Comparison of ENCODE assay signal across 10 cellular contexts in the genomic region with DNA sequence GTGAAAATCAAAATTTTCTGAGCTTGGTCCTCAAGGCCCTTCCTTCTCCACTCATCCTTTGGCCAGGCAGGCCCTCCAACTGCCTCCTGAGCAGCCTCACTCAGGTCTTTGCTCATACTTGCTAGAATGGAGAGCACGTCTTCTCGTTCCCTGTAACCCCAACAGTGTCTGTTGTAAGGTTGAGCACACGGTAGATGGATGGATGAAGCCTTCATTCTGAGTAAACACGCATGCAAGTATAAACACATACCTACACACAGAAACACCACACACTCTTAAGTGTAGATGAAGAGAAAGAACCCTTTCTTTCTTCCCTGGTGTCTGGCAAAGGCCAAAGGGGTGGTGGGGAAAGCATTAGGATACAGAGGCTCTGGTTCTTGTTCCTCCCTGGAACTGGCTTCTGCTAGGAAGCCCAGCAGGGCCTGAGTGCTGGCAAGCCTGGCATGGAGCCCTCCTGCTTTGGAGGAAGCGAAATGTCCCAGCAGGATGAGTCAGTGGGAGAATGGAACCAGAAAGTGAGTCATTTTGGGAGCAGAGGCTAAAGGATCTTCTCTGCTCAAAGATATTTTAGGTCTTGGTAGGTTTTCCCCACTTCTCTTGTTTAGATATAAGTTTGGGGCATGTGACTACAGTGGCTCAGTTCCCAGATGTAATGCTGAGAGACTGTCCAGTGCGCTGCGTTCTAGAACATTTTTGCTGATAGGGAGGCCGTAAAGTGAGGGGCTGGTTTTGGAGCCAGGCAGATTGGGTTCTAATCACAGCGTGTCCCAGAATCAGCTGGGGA.
DNase-seq lines count a peak whose midpoint lies in the region; ATAC-seq and TF ChIP-seq lines count a peak whose summit lies in the region.
"Had no signal": no experiment of that assay in that cellular context is flagged by ENCODE, and none has a peak within 500 bp of the region (broad histone marks: within the 10 kb centered on the region; RNA-seq: fewer than 3 reads in every experiment).

No MANE protein-coding gene starts in this region.

- H4K20me1 ChIP-seq in hepatocyte (ENCODE audit: insufficient read depth, poor library complexity, severe bottlenecking) (no peaks in the 10 kb centered on the region), neural progenitor cell (ENCODE audit: low read depth) (no peaks in the 10 kb centered on the region)

- H3K27me3 ChIP-seq in hepatocyte (no peaks in the 10 kb centered on the region), neural progenitor cell (no peaks in the 10 kb centered on the region)

- ATAC-seq in HG02870 (IDR thresholded peaks at IDR 0.05; ENCODE audit: unreplicated experiment) (no peak), GM21390 (IDR thresholded peaks at IDR 0.05; ENCODE audit: unreplicated experiment) (no peak)

- 82% methylated on average over 9 of the region's 9 CpGs for WGBS in hepatocyte (ENCODE audit: low lambda C conversion rate, missing lambda C conversion rate)

- no peak overlapping the region for H2AFZ ChIP-seq in hepatocyte
- H2AFZ ChIP-seq in neural progenitor cell (replicated peaks): no peak overlapping the region

- H3K36me3 Mint-ChIP-seq in neural progenitor cell: no peaks in the 10 kb centered on the region
- H3K36me3 Mint-ChIP-seq: immature natural killer cell had no signal

- peak overlapping the region; percentile 63 for H3K27ac ChIP-seq in hepatocyte
- peak overlapping the region in 18 of 21 experiments; percentile 8 to 79 (median 42) for H3K27ac ChIP-seq in skin epidermis
- H3K27ac ChIP-seq in neural progenitor cell: no peak overlapping the region

- H3K4me1 ChIP-seq in hepatocyte (ENCODE audit: insufficient read depth) (peaks cover 5% of the 10 kb centered on the region), neural progenitor cell (peaks cover 5% of the 10 kb centered on the region)

- H3K27ac Mint-ChIP-seq in neural progenitor cell: no peak overlapping the region
- H3K27ac Mint-ChIP-seq: immature natural killer cell had no signal

- no peaks in the 10 kb centered on the region for H3F3A ChIP-seq in neural progenitor cell (ENCODE audit: low read depth)

- no peak for TF ChIP-seq CTCF in astrocyte of the spinal cord (IDR thresholded peaks at IDR 0.05; ENCODE audit: low read depth, low read length)
- TF ChIP-seq CTCF in hepatocyte (IDR thresholded peaks at IDR 0.05; ENCODE audit: poor library complexity): no peak
- no peak for TF ChIP-seq CTCF in neural progenitor cell (IDR thresholded peaks at IDR 0.05)

- peaks cover 15% of the 10 kb centered on the region for H3K4me1 Mint-ChIP-seq in neural progenitor cell
- H3K4me1 Mint-ChIP-seq: immature natural killer cell had no signal

- H3K4me3 ChIP-seq in astrocyte of the spinal cord (ENCODE audit: low read depth, low read length) (no peak overlapping the region), hepatocyte (no peak overlapping the region), skin epidermis (no peak overlapping the region), neural progenitor cell (no peak overlapping the region)

- no peaks in the 10 kb centered on the region for H3K9me2 ChIP-seq in hepatocyte (replicated peaks; ENCODE audit: insufficient read depth)

- DNase-seq in GM04504 (ENCODE audit: low read depth) (peak; percentile 88), astrocyte of the spinal cord (ENCODE audit: low read depth, low spot score) (peak; percentile 93), hepatocyte (ENCODE audit: low spot score) (peak; percentile 59), neural progenitor cell (ENCODE audit: low spot score) (no peak), NCI-H524 treated with DMSO at 0.1 percent for 48 hours (lab: John Stamatoyannopoulos, UW) (no peak)
- DNase-seq: activated T-cell treated with anti-CD3 and anti-CD28 coated beads, Interleukin-2, amount 50 U/mL, for 1 hour; immature natural killer cell had no signal

- no peak overlapping the region for H3K4me2 ChIP-seq in hepatocyte
- H3K4me2 ChIP-seq in neural progenitor cell: no peak overlapping the region

- no peak overlapping the region for H3K9ac ChIP-seq in neural progenitor cell

- H3K36me3 ChIP-seq in hepatocyte (replicated peaks; ENCODE audit: insufficient read depth, low read depth) (no peaks in the 10 kb centered on the region), neural progenitor cell (no peaks in the 10 kb centered on the region)

- H3K27me3 Mint-ChIP-seq in neural progenitor cell (ENCODE audit: insufficient read depth, low read depth): peaks cover 2% of the 10 kb centered on the region

- in situ Hi-C loops in astrocyte of the spinal cord (cut with HindIII; ENCODE audit: low sequenced_read_pairs): no loop called here

- H3K4me3 Mint-ChIP-seq in neural progenitor cell: no peak overlapping the region
- H3K4me3 Mint-ChIP-seq: immature natural killer cell had no signal

- H3K9me3 ChIP-seq in hepatocyte (ENCODE audit: low read depth): no peaks in the 10 kb centered on the region
- H3K9me3 ChIP-seq in neural progenitor cell (ENCODE audit: low read depth): no peaks in the 10 kb centered on the region

- H3K79me2 ChIP-seq in hepatocyte (no peaks in the 10 kb centered on the region), neural progenitor cell (ENCODE audit: low read depth) (no peaks in the 10 kb centered on the region)

- no peaks in the 10 kb centered on the region for H3K9me3 Mint-ChIP-seq in neural progenitor cell
- H3K9me3 Mint-ChIP-seq: immature natural killer cell had no signal

Comparison
In these comparisons a context has a peak if more than half of its experiments do, and no peak if none do; other contexts are left out.
1. DNase-seq: peak in GM04504 (single experiment), astrocyte of the spinal cord (single experiment) and hepatocyte (single experiment); none in neural progenitor cell (single experiment) and NCI-H524 treated with DMSO at 0.1 percent for 48 hours (single experiment).